ENCODE assay signal across 26 cellular contexts in genomic region chr7:128929201-128929808, GRCh38. TPM values are rescaled to one million over a fixed set of nuclear protein-coding genes. Genes with fewer than 3 reads are reported as not detected.
"Had no signal": no experiment of that assay in that cellular context is flagged by ENCODE, and none has a peak within 500 bp of the region (broad histone marks: within the 10 kb centered on the region; RNA-seq: fewer than 3 reads in every experiment).

No MANE protein-coding gene starts in this region.

- H3K4me3 Mint-ChIP-seq: activated CD4-positive, alpha-beta T cell treated with anti-CD3 and anti-CD28 coated beads for 36 hours; activated naive CD8-positive, alpha-beta T cell treated with anti-CD3 and anti-CD28 coated beads, Interleukin-2, amount 50 U/mL, for 24 hours; activated T-cell treated with anti-CD3 and anti-CD28 coated beads, Interleukin-2, amount 50 U/mL, for 4 hours; immature natural killer cell; natural killer cell; stimulated activated naive B cell treated with anti-CD40 and anti-IgM and Interleukin-4, amounts not matched to agents 10 μg/mL and 1 μg/mL and 100 μg/mL, for 72 hours had no signal

- H3K4me3 ChIP-seq: hepatocyte, upper lobe of left lung had no signal

- H3K9me3 Mint-ChIP-seq: activated naive CD8-positive, alpha-beta T cell treated with anti-CD3 and anti-CD28 coated beads, Interleukin-2, amount 50 U/mL, for 24 hours; activated T-cell treated with anti-CD3 and anti-CD28 coated beads, Interleukin-2, amount 50 U/mL, for 4 hours; immature natural killer cell; natural killer cell had no signal

- DNase-seq: activated CD4-positive, alpha-beta T cell treated with anti-CD3 and anti-CD28 coated beads for 36 hours; activated CD4-positive, alpha-beta T cell treated with anti-CD3 and anti-CD28 coated beads, Interleukin-2, amount 50 U/mL, for 4 hours; activated CD8-positive, alpha-beta memory T cell treated with anti-CD3 and anti-CD28 coated beads for 24 hours; activated CD8-positive, alpha-beta memory T cell treated with anti-CD3 and anti-CD28 coated beads, Interleukin-2, amount 50 U/mL, for 4 hours; activated effector memory CD4-positive, alpha-beta T cell treated with Interleukin-2 at 50 U/mL for 16 hours; activated naive CD4-positive, alpha-beta T cell treated with anti-CD3 and anti-CD28 coated beads, Interleukin-2, amount 50 U/mL, for 16 hours; activated naive CD8-positive, alpha-beta T cell treated with anti-CD3 and anti-CD28 coated beads, Interleukin-2, amount 50 U/mL, for 24 hours; activated T-cell treated with anti-CD3 and anti-CD28 coated beads, Interleukin-2, amount 50 U/mL, for 4 hours; dermis blood vessel endothelial cell; effector CD8-positive, alpha-beta T cell; erythroblast; foreskin melanocyte; immature natural killer cell; kidney glomerular epithelial cell; left ventricle myocardium superior; mammary epithelial cell; midbrain; natural killer cell; stimulated activated CD4-positive, alpha-beta T cell treated with anti-CD3 and anti-CD28 coated beads, Interleukin-2, amount 100 ng/mL, for 48 hours; stimulated activated CD8-positive, alpha-beta memory T cell treated with anti-CD3 and anti-CD28 coated beads, Interleukin-4, amount 100 ng/mL, for 48 hours; stimulated activated naive B cell treated with anti-CD40 and anti-IgM and Interleukin-4, amounts not matched to agents 10 μg/mL and 1 μg/mL and 100 μg/mL, for 72 hours; T-helper 1 cell; WERI-Rb-1 had no signal

- H3K4me1 ChIP-seq: parathyroid adenoma had no signal

- H3K9me3 ChIP-seq: upper lobe of left lung had no signal

- H3K27ac Mint-ChIP-seq: activated CD4-positive, alpha-beta T cell treated with anti-CD3 and anti-CD28 coated beads for 36 hours; activated naive CD8-positive, alpha-beta T cell treated with anti-CD3 and anti-CD28 coated beads, Interleukin-2, amount 50 U/mL, for 24 hours; natural killer cell; stimulated activated naive B cell treated with anti-CD40 and anti-IgM and Interleukin-4, amounts not matched to agents 10 μg/mL and 1 μg/mL and 100 μg/mL, for 72 hours had no signal

- H3K36me3 ChIP-seq: upper lobe of left lung, WERI-Rb-1 had no signal

- H3K27me3 ChIP-seq: upper lobe of left lung had no signal

- H3K27ac ChIP-seq: hepatocyte, parathyroid adenoma, upper lobe of left lung, WERI-Rb-1 had no signal

- H3K27me3 Mint-ChIP-seq: stimulated activated naive B cell treated with anti-CD40 and anti-IgM and Interleukin-4, amounts not matched to agents 10 μg/mL and 1 μg/mL and 100 μg/mL, for 72 hours had no signal

- ATAC-seq: activated CD4-positive, alpha-beta T cell treated with anti-CD3 and anti-CD28 coated beads for 36 hours; activated T-cell treated with anti-CD3 and anti-CD28 coated beads, Interleukin-2, amount 50 U/mL, for 4 hours; left ventricle myocardium superior; natural killer cell; stimulated activated naive B cell treated with anti-CD40 and anti-IgM and Interleukin-4, amounts not matched to agents 10 μg/mL and 1 μg/mL and 100 μg/mL, for 72 hours had no signal

- H3K36me3 Mint-ChIP-seq: natural killer cell had no signal

RNA-seq across cellular contexts. Expression of gene KCP, which starts 18.8 kb away (rescaled TPM):
- total RNA-seq: activated CD4-positive, alpha-beta T cell treated with anti-CD3 and anti-CD28 coated beads for 36 hours had no signal
